Comparison of ENCODE assay signal across 20 cellular contexts in genomic region chr9:112252194-112252593, GRCh38.
DNase-seq lines count a peak whose midpoint lies in the region; ATAC-seq, FAIRE-seq and TF ChIP-seq lines count a peak whose summit lies in the region.
"Had no signal": no experiment of that assay in that cellular context is flagged by ENCODE, and none has a peak within 500 bp of the region (broad histone marks: within the 10 kb centered on the region; RNA-seq: fewer than 3 reads in every experiment).

No MANE protein-coding gene starts in this region.

- no peak overlapping the region for H4K5ac ChIP-seq in mesendoderm (ENCODE audit: low read length)

- BruUV-seq in PC-9 (replicated peaks; lab: Mats Ljungman, UMichigan) (no TSS peak), endothelial cell of umbilical vein (replicated peaks; lab: Mats Ljungman, UMichigan) (no TSS peak)

- no peak for TF ChIP-seq POLR2A in endothelial cell of umbilical vein (IDR thresholded peaks at IDR 0.05; ENCODE audit: low read depth, low read length)

- no peak overlapping the region for H4K8ac ChIP-seq in mesendoderm (ENCODE audit: low read depth, low read length)

- peaks cover 23 to 33% (median 26%) of the 10 kb centered on the region in 4 donors for H3K4me1 Mint-ChIP-seq in CD4-positive, alpha-beta memory T cell
- H3K4me1 Mint-ChIP-seq: H9 had no signal

- POLR2A ChIA-PET in CD4-positive, alpha-beta memory T cell (lab: Charles Lee; ENCODE audit: partially characterized antibody): interaction anchor here (0.6 kb wide), 1 partner anchor 81 kb away, joined by 3 read pairs; the partner anchor contains the start of gene PTBP3
- POLR2A ChIA-PET in PC-9 (lab: Charles Lee; ENCODE audit: unreplicated experiment) (interaction anchor here (0.7 kb wide), 1 partner anchor 128 kb away, joined by 4 read pairs; the partner anchor contains the start of gene HSDL2), endothelial cell of umbilical vein (lab: Charles Lee) (no interaction called here)

- CTCF ChIA-PET in CD4-positive, alpha-beta memory T cell (lab: Charles Lee; ENCODE audit: partially characterized antibody): no interaction called here
- CTCF ChIA-PET in PC-9 (lab: Charles Lee): no interaction called here
- CTCF ChIA-PET in endothelial cell of umbilical vein (lab: Charles Lee): interaction anchor here (0.9 to 1.3 kb wide), 2 partner anchors 20 to 44 kb away, joined by 3 to 4 read pairs; no protein-coding TSS in a partner anchor

- H3K9me1 ChIP-seq in endothelial cell of umbilical vein (replicated peaks; ENCODE audit: control insufficient read depth, extremely low read depth, insufficient read depth, low read length): no peaks in the 10 kb centered on the region

- no peak for TF ChIP-seq CTCF in PC-9 (conservative IDR thresholded peaks at IDR 0.05)
- no peak for TF ChIP-seq CTCF in endothelial cell of umbilical vein (IDR thresholded peaks at IDR 0.05; ENCODE audit: extremely low read depth in 1 of 2, insufficient read depth in 1 of 2, low read depth in 1 of 2, low read length in 2 of 2)

- no CpG with 5 or more reads among the region's 5 CpGs for WGBS in mesendoderm (ENCODE audit: extremely low coverage, insufficient coverage, low lambda C conversion rate)

- no peak overlapping the region for H3K4me3 ChIP-seq in CD4-positive, alpha-beta memory T cell (ENCODE audit: low read length in 2 of 2)
- H3K4me3 ChIP-seq in PC-9: no peak overlapping the region
- no peak overlapping the region for H3K4me3 ChIP-seq in endothelial cell of umbilical vein (replicated peaks in 1 of 3; ENCODE audit: insufficient read depth in 1 of 3, low read depth in 1 of 3, low read length in 3 of 3)
- H3K4me3 ChIP-seq in mesendoderm (ENCODE audit: low read length): no peak overlapping the region

- FAIRE-seq in endothelial cell of umbilical vein (lab: Jason Lieb, UNC): peak; percentile 26
- FAIRE-seq: A204.1 had no signal

- H3K36me3 ChIP-seq in CD4-positive, alpha-beta memory T cell (ENCODE audit: insufficient read depth, low read length): peaks cover 13% of the 10 kb centered on the region
- peaks cover 18% of the 10 kb centered on the region for H3K36me3 ChIP-seq in PC-9 (ENCODE audit: low read depth)
- no peaks in the 10 kb centered on the region for H3K36me3 ChIP-seq in endothelial cell of umbilical vein (ENCODE audit: control insufficient read depth in 2 of 2, extremely low read depth in 1 of 2, insufficient read depth in 2 of 2, low read length in 2 of 2)
- no peaks in the 10 kb centered on the region for H3K36me3 ChIP-seq in mesendoderm (ENCODE audit: control insufficient read depth, insufficient read depth, low read length)
- H3K36me3 ChIP-seq: BE2C had no signal

- H3K9me2 ChIP-seq in PC-9 (ENCODE audit: insufficient read depth): 0 out of 2 replicates have a peak, but pooled peaks cover 4% of the 10 kb centered on the region

- H3K23ac ChIP-seq in mesendoderm (ENCODE audit: low read length): no peak overlapping the region

- H2AFZ ChIP-seq in PC-9: no peak overlapping the region
- H2AFZ ChIP-seq in endothelial cell of umbilical vein (ENCODE audit: low read depth, low read length): no peak overlapping the region

- H3K56ac ChIP-seq in mesendoderm (ENCODE audit: low read length): no peak overlapping the region

- H3K4me1 ChIP-seq in CD4-positive, alpha-beta memory T cell (ENCODE audit: insufficient read depth, low read length): peaks cover 7% of the 10 kb centered on the region
- peaks cover 21% of the 10 kb centered on the region for H3K4me1 ChIP-seq in PC-9 (replicated peaks; ENCODE audit: insufficient read depth)
- peaks cover 34% of the 10 kb centered on the region for H3K4me1 ChIP-seq in endothelial cell of umbilical vein (ENCODE audit: control insufficient read depth, extremely low read depth, insufficient read depth, low read length)
- H3K4me1 ChIP-seq in mesendoderm (ENCODE audit: control insufficient read depth, low read depth, low read length): no peaks in the 10 kb centered on the region
- H3K4me1 ChIP-seq: BE2C had no signal

- ATAC-seq in GM18498 (IDR thresholded peaks at IDR 0.05; ENCODE audit: unreplicated experiment): no peak
- ATAC-seq: CD8-positive, alpha-beta T cell; Panc1; Right ventricle myocardium inferior had no signal

- peaks cover 38 to 39% of the 10 kb centered on the region in 2 donors for H3K36me3 Mint-ChIP-seq in CD4-positive, alpha-beta memory T cell

- no peaks in the 10 kb centered on the region for H3K27me3 Mint-ChIP-seq in CD4-positive, alpha-beta memory T cell

- DNase-seq in activated T-cell treated with anti-CD3 and anti-CD28 coated beads for 48 hours (ENCODE audit: low read depth): peak; percentile 16
- no peak for DNase-seq in activated T-cell treated with anti-CD3 and anti-CD28 coated beads for 4 hours
- DNase-seq in CD4-positive, alpha-beta memory T cell: no peak
- DNase-seq in PC-9: no peak
- DNase-seq in endothelial cell of umbilical vein (ENCODE audit: low read depth, low spot score): no peak
- DNase-seq in NCI-H2081 treated with DMSO at 0.1 percent for 48 hours (lab: John Stamatoyannopoulos, UW): no peak
- DNase-seq in mesendoderm: no peak
- DNase-seq: BE2C; CD8-positive, alpha-beta T cell; H9; NCI-H1417 treated with DMSO at 0.1 percent for 48 hours; NCI-H187 treated with DMSO at 0.1 percent for 48 hours; NCI-H345; NCI-H524 treated with DMSO at 0.1 percent for 48 hours had no signal

- intact Hi-C loops in CD4-positive, alpha-beta memory T cell (cut with micrococcal nuclease): no loop called here
- intact Hi-C loops in PC-9 (cut with micrococcal nuclease; ENCODE audit: unreplicated experiment): loop anchor here (5.0 kb wide), 1 partner anchor 80 kb away; the partner anchor contains the start of gene PTBP3
- intact Hi-C loops in endothelial cell of umbilical vein (cut with micrococcal nuclease): no loop called here

- H3K27ac Mint-ChIP-seq in CD4-positive, alpha-beta memory T cell: peak overlapping the region in 4 of 7 donors; percentile 37 to 84 (median 41)
- H3K27ac Mint-ChIP-seq: CD8-positive, alpha-beta T cell; H9 had no signal

- H3K27ac ChIP-seq in CD4-positive, alpha-beta memory T cell (ENCODE audit: low read depth, low read length): no peak overlapping the region
- peak overlapping the region; percentile 21; the same call in 1 of the 2 replicates for H3K27ac ChIP-seq in PC-9
- no peak overlapping the region for H3K27ac ChIP-seq in endothelial cell of umbilical vein (ENCODE audit: insufficient read depth, low read depth, low read length)
- H3K27ac ChIP-seq in mesendoderm (ENCODE audit: low read depth, low read length): no peak overlapping the region
- H3K27ac ChIP-seq: HL-60, KMS-11 had no signal

- peaks cover 32% of the 10 kb centered on the region for H3F3A ChIP-seq in PC-9 (ENCODE audit: insufficient read depth, low read depth)

- H3K27me3 ChIP-seq in CD4-positive, alpha-beta memory T cell (ENCODE audit: insufficient read depth, low read length): no peaks in the 10 kb centered on the region
- H3K27me3 ChIP-seq in PC-9 (ENCODE audit: insufficient read depth, low read depth) (no peaks in the 10 kb centered on the region), endothelial cell of umbilical vein (ENCODE audit: control insufficient read depth in 2 of 2, insufficient read depth in 2 of 2, low read length in 2 of 2) (no peaks in the 10 kb centered on the region), mesendoderm (ENCODE audit: insufficient read depth, low read length, poor library complexity) (no peaks in the 10 kb centered on the region)
- H3K27me3 ChIP-seq: BE2C had no signal

- H3K79me1 ChIP-seq in mesendoderm (ENCODE audit: low read length): no peaks in the 10 kb centered on the region

- no peaks in the 10 kb centered on the region for H4K20me1 ChIP-seq in PC-9 (ENCODE audit: insufficient read depth)
- H4K20me1 ChIP-seq in endothelial cell of umbilical vein (replicated peaks; ENCODE audit: control insufficient read depth, extremely low read depth, insufficient read depth, low read length): no peaks in the 10 kb centered on the region

- no peaks in the 10 kb centered on the region for H3K9me3 Mint-ChIP-seq in CD4-positive, alpha-beta memory T cell
- H3K9me3 Mint-ChIP-seq: CD8-positive, alpha-beta T cell; H9 had no signal

- H3K4me3 Mint-ChIP-seq in CD4-positive, alpha-beta memory T cell: no peak overlapping the region
- H3K4me3 Mint-ChIP-seq: CD8-positive, alpha-beta T cell; H9 had no signal

- H3K79me2 ChIP-seq in PC-9 (ENCODE audit: low read depth): peaks cover 28% of the 10 kb centered on the region
- peaks cover 17% of the 10 kb centered on the region for H3K79me2 ChIP-seq in endothelial cell of umbilical vein (ENCODE audit: control insufficient read depth, insufficient read depth, low read length)
- H3K79me2 ChIP-seq in mesendoderm (ENCODE audit: control insufficient read depth, insufficient read depth, low read length): no peaks in the 10 kb centered on the region

- H2AK5ac ChIP-seq in mesendoderm (ENCODE audit: low read length): no peak overlapping the region

- no peaks in the 10 kb centered on the region for H3K9me3 ChIP-seq in CD4-positive, alpha-beta memory T cell (ENCODE audit: control insufficient read depth in 1 of 2, low read length in 2 of 2)
- H3K9me3 ChIP-seq in PC-9 (ENCODE audit: insufficient read depth, low read depth) (no peaks in the 10 kb centered on the region), endothelial cell of umbilical vein (replicated peaks; ENCODE audit: control insufficient read depth, insufficient read depth, low read length) (no peaks in the 10 kb centered on the region)
- H3K9me3 ChIP-seq: BE2C had no signal

- no peak overlapping the region for H2BK5ac ChIP-seq in mesendoderm (ENCODE audit: low read length)

- no peak overlapping the region for H2BK120ac ChIP-seq in mesendoderm (ENCODE audit: low read depth, low read length)

- H3K4me2 ChIP-seq in PC-9 (no peak overlapping the region), endothelial cell of umbilical vein (ENCODE audit: insufficient read depth, low read length) (no peak overlapping the region), mesendoderm (ENCODE audit: low read length) (no peak overlapping the region)
- H3K4me2 ChIP-seq: KMS-11 had no signal

- H3K9ac ChIP-seq in endothelial cell of umbilical vein (replicated peaks; ENCODE audit: extremely low read depth, insufficient read depth, low read length): no peak overlapping the region
- no peak overlapping the region for H3K9ac ChIP-seq in mesendoderm (ENCODE audit: low read length)
- H3K9ac ChIP-seq: KMS-11 had no signal

- no peak overlapping the region for H2BK15ac ChIP-seq in mesendoderm (replicated peaks; ENCODE audit: low read depth)

- H3K4ac ChIP-seq in mesendoderm (ENCODE audit: low read depth, low read length): no peak overlapping the region

- no peak overlapping the region for H3K18ac ChIP-seq in mesendoderm (ENCODE audit: low read length)

- dilution Hi-C loops in endothelial cell of umbilical vein (cut with MboI; ENCODE audit: extremely low pct_ligation_motif_present, low sequenced_read_pairs): no loop called here

TF ChIP-seq in endothelial cell of umbilical vein, 7 proteins besides CTCF, POLR2A, EP300 and RAD21 (continues in another document):
- TF ChIP-seq FOS (IDR thresholded peaks at IDR 0.05; ENCODE audit: borderline replicate concordance, insufficient read depth, low read length) (no peak), JUN (IDR thresholded peaks at IDR 0.05; ENCODE audit: borderline replicate concordance, insufficient read depth, insufficient read length, low read depth) (no peak), EZH2 (IDR thresholded peaks at IDR 0.05; ENCODE audit: borderline replicate concordance, low read depth, low read length, severe bottlenecking) (no peak), MYC (IDR thresholded peaks at IDR 0.05; ENCODE audit: low read depth, low read length) (no peak)
